In the genomic region with DNA sequence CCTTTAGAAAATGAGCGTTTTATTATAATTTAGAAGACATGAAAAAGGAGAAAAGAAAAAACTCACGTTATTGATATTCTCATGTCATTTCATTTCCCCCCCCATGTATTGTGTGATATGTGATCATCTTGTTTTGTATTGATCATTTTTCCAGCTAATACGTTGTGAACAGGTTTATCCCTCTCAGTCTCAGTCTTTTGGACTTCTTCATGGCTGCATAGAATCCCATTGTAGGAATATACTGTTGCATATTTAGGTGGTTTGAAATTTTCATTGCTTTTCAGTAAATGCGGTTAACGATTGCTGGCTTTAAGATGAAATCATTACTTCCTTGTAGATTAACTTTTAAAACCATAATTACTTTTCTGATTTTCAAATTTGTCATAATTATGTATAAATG, we compare ENCODE assay signal across 1 cellular context.
A peak's percentile ranks its signal among the peaks of the same experiment; 100 is the strongest.
TF ChIP-seq lines count a peak whose summit lies in the region.

No MANE protein-coding gene starts in this region.

TF ChIP-seq in K562, 482 proteins besides CTCF, POLR2A, EP300 and RAD21:
- 0 out of 2 replicates have a peak, but pooled peaks have one; percentile 20 for TF ChIP-seq ADNP (tag; IDR thresholded peaks at IDR 0.05)
- 0 out of 4 replicates have a peak, but pooled peaks of 1 of the 2 experiments have one; percentile 8 for TF ChIP-seq KDM4B (IDR thresholded peaks at IDR 0.05; ENCODE audit: borderline replicate concordance in 2 of 2, low read depth in 1 of 2)
- no peak for TF ChIP-seq ZNF668 (CRISPR knock-in tag; IDR thresholded peaks at IDR 0.05)
- TF ChIP-seq IFI16 (CRISPR knock-in tag; IDR thresholded peaks at IDR 0.05): no peak
- 0 out of 2 replicates have a peak, but pooled peaks have one; percentile 34 for TF ChIP-seq RBFOX2 (IDR thresholded peaks at IDR 0.05; ENCODE audit: low read depth, low read length)
- TF ChIP-seq, protein P1, sequence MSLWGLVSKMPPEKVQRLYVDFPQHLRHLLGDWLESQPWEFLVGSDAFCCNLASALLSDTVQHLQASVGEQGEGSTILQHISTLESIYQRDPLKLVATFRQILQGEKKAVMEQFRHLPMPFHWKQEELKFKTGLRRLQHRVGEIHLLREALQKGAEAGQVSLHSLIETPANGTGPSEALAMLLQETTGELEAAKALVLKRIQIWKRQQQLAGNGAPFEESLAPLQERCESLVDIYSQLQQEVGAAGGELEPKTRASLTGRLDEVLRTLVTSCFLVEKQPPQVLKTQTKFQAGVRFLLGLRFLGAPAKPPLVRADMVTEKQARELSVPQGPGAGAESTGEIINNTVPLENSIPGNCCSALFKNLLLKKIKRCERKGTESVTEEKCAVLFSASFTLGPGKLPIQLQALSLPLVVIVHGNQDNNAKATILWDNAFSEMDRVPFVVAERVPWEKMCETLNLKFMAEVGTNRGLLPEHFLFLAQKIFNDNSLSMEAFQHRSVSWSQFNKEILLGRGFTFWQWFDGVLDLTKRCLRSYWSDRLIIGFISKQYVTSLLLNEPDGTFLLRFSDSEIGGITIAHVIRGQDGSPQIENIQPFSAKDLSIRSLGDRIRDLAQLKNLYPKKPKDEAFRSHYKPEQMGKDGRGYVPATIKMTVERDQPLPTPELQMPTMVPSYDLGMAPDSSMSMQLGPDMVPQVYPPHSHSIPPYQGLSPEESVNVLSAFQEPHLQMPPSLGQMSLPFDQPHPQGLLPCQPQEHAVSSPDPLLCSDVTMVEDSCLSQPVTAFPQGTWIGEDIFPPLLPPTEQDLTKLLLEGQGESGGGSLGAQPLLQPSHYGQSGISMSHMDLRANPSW (CRISPR knock-in tag; IDR thresholded peaks at IDR 0.05): no peak
- TF ChIP-seq EWSR1 (IDR thresholded peaks at IDR 0.05; ENCODE audit: borderline replicate concordance, low read depth, partially characterized antibody): no peak
- no peak for TF ChIP-seq ZBTB7A (IDR thresholded peaks at IDR 0.05; ENCODE audit: borderline replicate concordance, control insufficient read depth, low read depth, low read length)
- TF ChIP-seq RBM25 (IDR thresholded peaks at IDR 0.05; ENCODE audit: low read depth, low read length, severe bottlenecking): peak; percentile 4
- 0 out of 2 replicates have a peak, but pooled peaks have one; percentile 10 for TF ChIP-seq SMARCE1 (IDR thresholded peaks at IDR 0.05)
- TF ChIP-seq RBM34 (IDR thresholded peaks at IDR 0.05; ENCODE audit: borderline replicate concordance, insufficient read depth, low read length): 0 out of 2 replicates have a peak, but pooled peaks have one; percentile 41
- TF ChIP-seq, protein P2, sequence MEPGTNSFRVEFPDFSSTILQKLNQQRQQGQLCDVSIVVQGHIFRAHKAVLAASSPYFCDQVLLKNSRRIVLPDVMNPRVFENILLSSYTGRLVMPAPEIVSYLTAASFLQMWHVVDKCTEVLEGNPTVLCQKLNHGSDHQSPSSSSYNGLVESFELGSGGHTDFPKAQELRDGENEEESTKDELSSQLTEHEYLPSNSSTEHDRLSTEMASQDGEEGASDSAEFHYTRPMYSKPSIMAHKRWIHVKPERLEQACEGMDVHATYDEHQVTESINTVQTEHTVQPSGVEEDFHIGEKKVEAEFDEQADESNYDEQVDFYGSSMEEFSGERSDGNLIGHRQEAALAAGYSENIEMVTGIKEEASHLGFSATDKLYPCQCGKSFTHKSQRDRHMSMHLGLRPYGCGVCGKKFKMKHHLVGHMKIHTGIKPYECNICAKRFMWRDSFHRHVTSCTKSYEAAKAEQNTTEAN (CRISPR knock-in tag; IDR thresholded peaks at IDR 0.05): no peak
- TF ChIP-seq ZNF146 (CRISPR knock-in tag; IDR thresholded peaks at IDR 0.05; ENCODE audit: unreplicated experiment): peak; percentile 62
- peak; percentile 19; the same call in 1 of the 2 replicates for TF ChIP-seq EP400 (IDR thresholded peaks at IDR 0.05)
- TF ChIP-seq CHD1 (IDR thresholded peaks at IDR 0.05; ENCODE audit: low read length): peak; percentile 71
